Comparison of ENCODE assay signal across 8 cellular contexts in the genomic region with DNA sequence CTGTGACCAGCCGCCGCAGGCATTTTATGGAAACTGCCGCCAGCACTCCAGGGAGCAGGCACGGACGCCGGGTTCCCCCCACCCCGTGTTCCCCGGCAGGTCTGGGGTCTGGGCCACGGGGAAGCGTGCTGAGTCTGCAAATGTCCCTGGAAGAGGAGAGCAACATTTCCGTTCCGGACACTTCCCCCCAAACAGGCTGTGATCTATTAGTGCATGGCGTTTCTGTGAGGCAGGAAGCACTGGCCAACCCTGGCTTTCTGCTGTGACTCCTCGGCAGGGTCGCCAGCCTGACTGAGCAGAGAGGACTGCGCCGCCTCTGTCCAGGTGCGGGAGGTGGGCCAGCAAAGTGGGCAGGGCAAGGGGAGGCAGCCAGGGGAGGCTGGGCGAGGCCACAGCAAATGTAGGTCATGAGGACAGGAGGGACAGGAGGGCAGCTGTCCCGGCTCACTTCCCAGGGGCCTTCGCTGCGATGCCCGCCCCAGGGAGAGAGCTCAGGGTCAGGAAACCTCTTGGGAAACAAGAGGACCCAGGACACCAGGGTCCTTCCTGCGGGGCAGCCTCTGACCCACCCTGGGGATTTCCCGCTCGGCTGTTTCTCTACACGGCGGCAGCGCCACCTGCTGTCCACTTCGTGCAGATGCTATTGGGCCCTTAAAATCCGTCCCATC. TPM values are rescaled to one million over a fixed set of nuclear protein-coding genes. Genes with fewer than 3 reads are reported as not detected.
DNase-seq lines count a peak whose midpoint lies in the region; ATAC-seq, FAIRE-seq and TF ChIP-seq lines count a peak whose summit lies in the region.

No MANE protein-coding gene starts in this region.

- H3K27ac Mint-ChIP-seq in activated naive CD8-positive, alpha-beta T cell treated with anti-CD3 and anti-CD28 coated beads for 36 hours = no peak overlapping the region

- ATAC-seq in heart left ventricle (peak; percentile 11 to 53 (median 47)), HG03159 (IDR thresholded peaks at IDR 0.05; ENCODE audit: unreplicated experiment) (no peak)

- H3K9me3 Mint-ChIP-seq in activated naive CD8-positive, alpha-beta T cell treated with anti-CD3 and anti-CD28 coated beads for 36 hours = no peaks in the 10 kb centered on the region

- H3K9ac ChIP-seq in BLaER1 = no peak overlapping the region

- H3K4me2 ChIP-seq in BLaER1 = peak overlapping the region; percentile 70

- no peak overlapping the region for H3K4me3 Mint-ChIP-seq in activated naive CD8-positive, alpha-beta T cell treated with anti-CD3 and anti-CD28 coated beads for 36 hours

- H3K36me3 ChIP-seq in BLaER1 (no peaks in the 10 kb centered on the region), SJSA1 (peaks cover 52% of the 10 kb centered on the region), heart left ventricle (no peaks in the 10 kb centered on the region)

- peak; percentile 85 to 97 (median 92) for TF ChIP-seq CTCF in heart left ventricle (IDR thresholded peaks at IDR 0.05)
- peak; percentile 93 for TF ChIP-seq CTCF in retinal pigment epithelial cell (conservative IDR thresholded peaks at IDR 0.05; ENCODE audit: low read depth, low read length)

- no peak for FAIRE-seq in H54 (lab: Jason Lieb, UNC)

- WGBS in heart left ventricle, 4 donors = 10 to 21% (median 16%) methylated on average over 17 to 31 of the region's 31 CpGs

- H3K9me3 ChIP-seq in BLaER1 (no peaks in the 10 kb centered on the region; the same call in 1 of the 2 replicates), SJSA1 (replicated peaks) (no peaks in the 10 kb centered on the region), heart left ventricle (no peaks in the 10 kb centered on the region)

- H3K27me3 ChIP-seq in BLaER1 = peaks cover 50% of the 10 kb centered on the region
- H3K27me3 ChIP-seq in SJSA1 (replicated peaks) = no peaks in the 10 kb centered on the region
- H3K27me3 ChIP-seq in heart left ventricle = peaks cover 30 to 94% (median 75%) of the 10 kb centered on the region in 9 donors

- H3K36me3 Mint-ChIP-seq in activated naive CD8-positive, alpha-beta T cell treated with anti-CD3 and anti-CD28 coated beads for 36 hours = no peaks in the 10 kb centered on the region

- TF ChIP-seq POLR2A in H54 (IDR thresholded peaks at IDR 0.05; ENCODE audit: low read depth, low read length) (no peak), heart left ventricle (IDR thresholded peaks at IDR 0.05) (no peak)

- H3K27ac ChIP-seq in BLaER1 (no peak overlapping the region), SJSA1 (peak overlapping the region; percentile 33), heart left ventricle (peak overlapping the region in 1 of 12 donors; percentile 17)

- H3K4me1 ChIP-seq in BLaER1 = peaks cover 30% of the 10 kb centered on the region
- peaks cover 45% of the 10 kb centered on the region for H3K4me1 ChIP-seq in SJSA1 (replicated peaks)
- H3K4me1 ChIP-seq in heart left ventricle = peaks cover 0 to 27% (median 10%) of the 10 kb centered on the region in 12 donors

- intact Hi-C loops in heart left ventricle (cut with DNase I) = loop anchor here (1.0 to 10.0 kb wide), 13 partner anchors 175 to 705 kb away; no protein-coding TSS in a partner anchor

- H3K4me3 ChIP-seq in BLaER1 = no peak overlapping the region
- H3K4me3 ChIP-seq in SJSA1 = no peak overlapping the region
- peak overlapping the region in 3 of 12 donors; percentile 1 to 16 (median 8) for H3K4me3 ChIP-seq in heart left ventricle
- no peak overlapping the region for H3K4me3 ChIP-seq in retinal pigment epithelial cell (ENCODE audit: low read length)

- DNase-seq in H54 (ENCODE audit: insufficient read length, low spot score) = peak; percentile 79
- DNase-seq in SJSA1 (ENCODE audit: low read depth in 1 of 2, low spot score in 2 of 2) = peak; percentile 79 to 80
- DNase-seq in activated naive CD8-positive, alpha-beta T cell treated with anti-CD3 and anti-CD28 coated beads for 36 hours = peak; percentile 31
- DNase-seq in heart left ventricle = peak; percentile 29 to 85 (median 57)
- no peak for DNase-seq in retinal pigment epithelial cell (ENCODE audit: low read depth)
- DNase-seq in NCI-H2107 treated with DMSO at 0.1 percent for 48 hours (lab: John Stamatoyannopoulos, UW; ENCODE audit: unreplicated experiment) = no peak

- H3K4me1 Mint-ChIP-seq in activated naive CD8-positive, alpha-beta T cell treated with anti-CD3 and anti-CD28 coated beads for 36 hours = no peaks in the 10 kb centered on the region

- H3K27me3 Mint-ChIP-seq in activated naive CD8-positive, alpha-beta T cell treated with anti-CD3 and anti-CD28 coated beads for 36 hours = peaks cover 60% of the 10 kb centered on the region

- peaks cover 52% of the 10 kb centered on the region for H4K20me1 ChIP-seq in BLaER1

RNA-seq across cellular contexts. Expression of gene FOXF1, which starts 9.5 kb away (rescaled TPM):
- total RNA-seq in SJSA1 (2014; rRNA removed; shearing (Covaris generic)) = 25.7 and 34.7 TPM in 2 replicates
- not detected for total RNA-seq in activated naive CD8-positive, alpha-beta T cell treated with anti-CD3 and anti-CD28 coated beads for 36 hours
- total RNA-seq in heart left ventricle = under 1 TPM in 6 of 9 donors, not detected in 3; 0.14 to 0.48 (median 0.21) TPM
- under 1 TPM; 0.04 to 0.15 TPM for polyA plus RNA-seq in heart left ventricle

RNA-seq across cellular contexts. Expression of gene MTHFSD, which starts 35.3 kb away (rescaled TPM):
- total RNA-seq in SJSA1 (2014; rRNA removed; shearing (Covaris generic)) = 9.4 and 11.7 TPM in 2 replicates
- total RNA-seq in activated naive CD8-positive, alpha-beta T cell treated with anti-CD3 and anti-CD28 coated beads for 36 hours = 10 to 100 TPM; 20.7 to 22.5 TPM
- 10 to 100 TPM in 6 of 9 donors, 1 to 10 TPM in 3; 3.9 to 17.0 (median 11.6) TPM for total RNA-seq in heart left ventricle
- 1 to 10 TPM; 5.6 to 6.8 TPM for polyA plus RNA-seq in heart left ventricle

RNA-seq across cellular contexts. Expression of gene FOXC2, which starts 46.8 kb away (rescaled TPM):
- total RNA-seq in SJSA1 (2014; rRNA removed; shearing (Covaris generic)) = 3.9 and 5.5 TPM in 2 replicates
- not detected for total RNA-seq in activated naive CD8-positive, alpha-beta T cell treated with anti-CD3 and anti-CD28 coated beads for 36 hours
- 1 to 10 TPM; 1.1 to 3.3 (median 1.7) TPM for total RNA-seq in heart left ventricle
- polyA plus RNA-seq in heart left ventricle = 1 to 10 TPM in 1 of 2 donors, under 1 TPM in 1; 0.76 to 1.0 TPM

RNA-seq across cellular contexts. Expression of gene FOXL1, which starts 58.6 kb away (rescaled TPM):
- total RNA-seq in SJSA1 (2014; rRNA removed; shearing (Covaris generic)) = 39.4 and 43.2 TPM in 2 replicates
- total RNA-seq in activated naive CD8-positive, alpha-beta T cell treated with anti-CD3 and anti-CD28 coated beads for 36 hours = not detected
- 1 to 10 TPM in 3 of 9 donors, under 1 TPM in 6; 0.44 to 1.4 (median 0.72) TPM for total RNA-seq in heart left ventricle
- polyA plus RNA-seq in heart left ventricle = under 1 TPM; 0.57 to 0.69 TPM

Comparison
In these comparisons a context has a peak if more than half of its experiments do, and no peak if none do; other contexts are left out.
1. DNase-seq: peak in H54 (single experiment), SJSA1 (2 of 2), activated naive CD8-positive, alpha-beta T cell treated with anti-CD3 and anti-CD28 coated beads for 36 hours (single experiment) and heart left ventricle (5 of 5); none in retinal pigment epithelial cell (single experiment) and NCI-H2107 treated with DMSO at 0.1 percent for 48 hours (single experiment).
2. RNA of gene FOXF1, which starts 9.5 kb away (total RNA-seq): 25.7 to 34.7 TPM in SJSA1; 0.14 to 0.48 TPM in heart left ventricle and not detected in activated naive CD8-positive, alpha-beta T cell treated with anti-CD3 and anti-CD28 coated beads for 36 hours; every median in the first group is over 10 times any median in the second.